In genomic region chr17:63773272-63774140, GRCh38 we compare ENCODE assay signal across 1 cellular context.
TF ChIP-seq lines count a peak whose summit lies in the region.

Gene CCDC47 (minus strand): TSS chr17:63773597. CDS start chr17:63766175, 7,422 bp downstream.

TF ChIP-seq in SK-N-SH, 30 proteins besides CTCF, POLR2A, EP300 and RAD21 (continued from another document):
- TF ChIP-seq USF1 (IDR thresholded peaks at IDR 0.05; ENCODE audit: borderline replicate concordance, low read depth), result peak; percentile 94
- TF ChIP-seq FOXJ3 (CRISPR knock-in tag; IDR thresholded peaks at IDR 0.05), result no peak
- TF ChIP-seq NFIC (IDR thresholded peaks at IDR 0.05; ENCODE audit: borderline replicate concordance), result no peak; the same call in 1 of the 2 replicates
- TF ChIP-seq GABPA (IDR thresholded peaks at IDR 0.05; ENCODE audit: low read depth), result peak; percentile 99
- 0 out of 2 replicates have a peak, but pooled peaks have one; percentile 28 for TF ChIP-seq TCF12 (IDR thresholded peaks at IDR 0.05)
- peak; percentile 84 for TF ChIP-seq NRF1 (IDR thresholded peaks at IDR 0.05; ENCODE audit: low read depth, low read length)
- no peak for TF ChIP-seq FOXM1 (IDR thresholded peaks at IDR 0.05; ENCODE audit: low read depth)
- peak; percentile 24; the same call in 1 of the 2 replicates for TF ChIP-seq PBX3 (IDR thresholded peaks at IDR 0.05)
- peak; percentile 94 for TF ChIP-seq ZBTB33 (IDR thresholded peaks at IDR 0.05; ENCODE audit: borderline replicate concordance, low read depth)
